In genomic region chr4:7799723-7800122, GRCh38 we compare ENCODE assay signal across 28 cellular contexts.
"Had no signal": no experiment of that assay in that cellular context is flagged by ENCODE, and none has a peak within 500 bp of the region (broad histone marks: within the 10 kb centered on the region; RNA-seq: fewer than 3 reads in every experiment).

No MANE protein-coding gene starts in this region.

- ATAC-seq: activated CD8-positive, alpha-beta T cell treated with anti-CD3 and anti-CD28 coated beads for 36 hours; activated T-cell treated with anti-CD3 and anti-CD28 coated beads, Interleukin-2, amount 50 U/mL, for 72 hours; activated T-helper 17 cell treated with anti-CD3 and anti-CD28 coated beads, Interleukin-2, amount 50 U/mL, for 72 hours had no signal

- DNase-seq: activated CD4-positive, alpha-beta T cell treated with anti-CD3 and anti-CD28 coated beads, Interleukin-2, amount 10 ng/mL, durations not matched to agents 24 days and 14 days; activated CD4-positive, alpha-beta T cell treated with anti-CD3 and anti-CD28 coated beads, Interleukin-2, amount 50 U/mL, for 4 hours; activated CD8-positive, alpha-beta T cell treated with anti-CD3 and anti-CD28 coated beads for 36 hours; activated effector memory CD4-positive, alpha-beta T cell treated with anti-CD3 and anti-CD28 coated beads, Interleukin-2, amount 50 U/mL, for 16 hours; activated naive CD4-positive, alpha-beta T cell; activated naive CD4-positive, alpha-beta T cell treated with anti-CD3 and anti-CD28 coated beads, Interleukin-2, amount 50 U/mL, for 16 hours; activated naive CD8-positive, alpha-beta T cell treated with anti-CD3 and anti-CD28 coated beads for 36 hours; activated T-cell treated with anti-CD3 and anti-CD28 coated beads, Interleukin-2, amount 50 U/mL, for 1 hour; activated T-cell treated with anti-CD3 and anti-CD28 coated beads, Interleukin-2, amount 50 U/mL, for 72 hours; amniotic stem cell; aorta; MM.1S; MV-4-11; NCI-H1092; NCI-H1417; NCI-H146; NCI-H187; NCI-H2029 treated with DMSO at 0.1 percent for 48 hours; NCI-H2107; NCI-H2171; NCI-H510A; NCI-H526; NCI-H748 treated with DMSO at 0.1 percent for 48 hours; NK-92 treated with Interleukin-12 subunit alpha and Interleukin-12 subunit beta, amount 100 ng/mL, for 24 hours; PC-9; Right ventricle myocardium superior; T1000 had no signal

- H3K9me3 Mint-ChIP-seq: activated CD4-positive, alpha-beta T cell treated with anti-CD3 and anti-CD28 coated beads, Interleukin-2, amount 10 ng/mL, durations not matched to agents 24 days and 14 days; activated CD8-positive, alpha-beta T cell treated with anti-CD3 and anti-CD28 coated beads for 36 hours; activated naive CD8-positive, alpha-beta T cell treated with anti-CD3 and anti-CD28 coated beads for 36 hours; activated T-cell treated with anti-CD3 and anti-CD28 coated beads, Interleukin-2, amount 50 U/mL, for 72 hours; activated T-helper 17 cell treated with anti-CD3 and anti-CD28 coated beads, Interleukin-2, amount 50 U/mL, for 72 hours had no signal

- H3K4me3 Mint-ChIP-seq: activated CD4-positive, alpha-beta T cell treated with anti-CD3 and anti-CD28 coated beads, Interleukin-2, amount 10 ng/mL, durations not matched to agents 24 days and 14 days; activated CD8-positive, alpha-beta T cell treated with anti-CD3 and anti-CD28 coated beads for 36 hours; activated naive CD8-positive, alpha-beta T cell treated with anti-CD3 and anti-CD28 coated beads for 36 hours; activated T-cell treated with anti-CD3 and anti-CD28 coated beads, Interleukin-2, amount 50 U/mL, for 72 hours; activated T-helper 17 cell treated with anti-CD3 and anti-CD28 coated beads, Interleukin-2, amount 50 U/mL, for 72 hours had no signal

- H3K27ac Mint-ChIP-seq: activated CD4-positive, alpha-beta T cell treated with anti-CD3 and anti-CD28 coated beads, Interleukin-2, amount 10 ng/mL, durations not matched to agents 24 days and 14 days; activated CD8-positive, alpha-beta T cell treated with anti-CD3 and anti-CD28 coated beads for 36 hours; activated naive CD8-positive, alpha-beta T cell treated with anti-CD3 and anti-CD28 coated beads for 36 hours; activated T-cell treated with anti-CD3 and anti-CD28 coated beads, Interleukin-2, amount 50 U/mL, for 72 hours; activated T-helper 17 cell treated with anti-CD3 and anti-CD28 coated beads, Interleukin-2, amount 50 U/mL, for 72 hours had no signal

- H3K27me3 Mint-ChIP-seq: activated CD4-positive, alpha-beta T cell treated with anti-CD3 and anti-CD28 coated beads, Interleukin-2, amount 10 ng/mL, durations not matched to agents 24 days and 14 days; activated CD8-positive, alpha-beta T cell treated with anti-CD3 and anti-CD28 coated beads for 36 hours; activated naive CD8-positive, alpha-beta T cell treated with anti-CD3 and anti-CD28 coated beads for 36 hours; activated T-helper 17 cell treated with anti-CD3 and anti-CD28 coated beads, Interleukin-2, amount 50 U/mL, for 72 hours had no signal
